8 cellular contexts compared by ENCODE assay signal in the genomic region with DNA sequence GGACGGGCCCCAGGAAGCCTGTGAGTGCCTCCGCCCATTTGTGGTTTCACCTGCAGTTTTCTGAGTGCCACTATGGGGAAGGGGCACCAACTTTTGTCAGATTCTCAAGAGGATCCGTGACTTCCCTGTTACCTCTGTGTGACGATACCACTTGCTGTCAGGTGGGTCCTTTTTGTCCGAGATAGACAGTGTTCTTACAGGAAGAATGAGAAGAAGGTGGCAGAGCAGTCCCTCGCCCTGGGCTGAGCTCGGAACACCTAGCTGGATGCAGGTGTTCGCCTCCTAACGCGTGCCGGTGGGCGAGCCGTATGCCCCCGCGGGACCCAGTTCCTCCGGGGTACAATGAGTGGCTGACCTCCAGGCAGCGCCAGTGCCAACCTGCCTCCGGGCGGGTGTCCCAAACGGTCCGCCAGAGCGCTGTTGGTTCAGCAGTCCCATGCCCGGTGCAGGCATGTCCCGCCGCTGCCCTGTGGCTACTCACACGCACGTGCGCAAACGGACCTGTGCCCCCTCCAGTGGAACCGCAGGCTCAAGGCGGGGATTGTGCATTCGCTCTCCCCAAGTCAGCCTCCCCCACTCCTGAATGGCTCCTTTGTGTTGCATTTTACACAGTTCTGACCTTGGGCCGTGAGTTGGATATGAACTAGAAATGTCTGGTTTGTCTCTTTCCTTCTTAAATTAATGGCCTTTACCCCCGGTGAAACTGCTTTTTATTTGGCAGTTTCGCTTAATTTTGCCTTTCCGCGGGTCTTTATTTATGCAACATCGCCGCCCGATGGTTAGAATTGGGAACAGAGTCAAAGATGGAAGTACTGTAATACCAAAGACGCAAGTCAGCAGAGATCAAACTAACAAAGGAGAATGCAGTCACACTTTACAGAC. TPM values are rescaled to one million over a fixed set of nuclear protein-coding genes. Genes with fewer than 3 reads are reported as not detected.
DNase-seq lines count a peak whose midpoint lies in the region; ATAC-seq and TF ChIP-seq lines count a peak whose summit lies in the region.

No MANE protein-coding gene starts in this region.

- CTCF ChIA-PET in Calu3 (lab: Charles Lee) = interaction anchor here (1.0 to 3.9 kb wide), 7 partner anchors 13 to 204 kb away, joined by 4 to 37 read pairs (median 7); no protein-coding TSS in a partner anchor

- no peaks in the 10 kb centered on the region for H3K27me3 Mint-ChIP-seq in Calu3 (ENCODE audit: unreplicated experiment)
- peaks cover 22% of the 10 kb centered on the region for H3K27me3 Mint-ChIP-seq in HFFc6 (ENCODE audit: insufficient read depth)
- peaks cover 31% of the 10 kb centered on the region for H3K27me3 Mint-ChIP-seq in dendritic cell treated with granulocyte-macrophage colony-stimulating factor and Interleukin-4, amounts not matched to agents 40 ng/mL and 50 ng/mL, for 4 days

- TSS peak; percentile 64 for BruUV-seq in Calu3 (replicated peaks; lab: Mats Ljungman, UMichigan)

- TF ChIP-seq CTCF in Calu3 (IDR thresholded peaks at IDR 0.05; ENCODE audit: unreplicated experiment) (peak; percentile 91), HFFc6 (IDR thresholded peaks at IDR 0.05) (peak; percentile 95)

- no peaks in the 10 kb centered on the region for H3K9me3 Mint-ChIP-seq in Calu3 (ENCODE audit: low read depth, unreplicated experiment)
- H3K9me3 Mint-ChIP-seq in HFFc6 = no peaks in the 10 kb centered on the region
- no peaks in the 10 kb centered on the region for H3K9me3 Mint-ChIP-seq in dendritic cell treated with granulocyte-macrophage colony-stimulating factor and Interleukin-4, amounts not matched to agents 40 ng/mL and 50 ng/mL, for 4 days

- H3K4me3 Mint-ChIP-seq in Calu3 (ENCODE audit: low read depth, unreplicated experiment) (peak overlapping the region; percentile 82), HFFc6 (peak overlapping the region; percentile 87)
- peak overlapping the region; percentile 83 for H3K4me3 Mint-ChIP-seq in dendritic cell treated with granulocyte-macrophage colony-stimulating factor and Interleukin-4, amounts not matched to agents 40 ng/mL and 50 ng/mL, for 4 days

- H3K4me1 Mint-ChIP-seq in Calu3 (ENCODE audit: low read depth, unreplicated experiment) (peaks cover 34% of the 10 kb centered on the region), HFFc6 (ENCODE audit: low read depth) (peaks cover 35% of the 10 kb centered on the region)
- H3K4me1 Mint-ChIP-seq in dendritic cell treated with granulocyte-macrophage colony-stimulating factor and Interleukin-4, amounts not matched to agents 40 ng/mL and 50 ng/mL, for 4 days (ENCODE audit: low read depth) = peaks cover 46% of the 10 kb centered on the region

- intact Hi-C loops in Calu3 (cut with micrococcal nuclease; ENCODE audit: unreplicated experiment) = loop anchor here (1.0 to 10.0 kb wide), 6 partner anchors 97 to 502 kb away; partner anchors contain the start of gene CAPRIN1
- intact Hi-C loops in dendritic cell treated with granulocyte-macrophage colony-stimulating factor and Interleukin-4, amounts not matched to agents 40 ng/mL and 50 ng/mL, for 4 days (cut with micrococcal nuclease) = loop anchor here (1.0 to 10.0 kb wide), 5 partner anchors 104 to 362 kb away; partner anchors contain the start of gene CAPRIN1

- H3K27ac Mint-ChIP-seq in Calu3 (ENCODE audit: unreplicated experiment) = peak overlapping the region; percentile 82
- H3K27ac Mint-ChIP-seq in HFFc6 = peak overlapping the region; percentile 31; the same call in 1 of the 2 replicates
- H3K27ac Mint-ChIP-seq in dendritic cell treated with granulocyte-macrophage colony-stimulating factor and Interleukin-4, amounts not matched to agents 40 ng/mL and 50 ng/mL, for 4 days = peak overlapping the region; percentile 70

- ATAC-seq in left lobe of liver (peak; percentile 64), GM19351 (IDR thresholded peaks at IDR 0.05; ENCODE audit: unreplicated experiment) (no peak)

- DNase-seq in Calu3 (peak; percentile 76), HFFc6 (peak; percentile 68), NCI-H526 treated with DMSO at 0.1 percent for 48 hours (lab: John Stamatoyannopoulos, UW) (peak; percentile 82), left lobe of liver (ENCODE audit: low spot score) (peak; percentile 93)
- peak; percentile 71 for DNase-seq in activated CD4-positive, alpha-beta T cell treated with anti-CD3 and anti-CD28 coated beads, Interleukin-2, amount 50 U/mL, for 1 hour
- peak; percentile 48 to 68 for DNase-seq in stimulated activated CD4-positive, alpha-beta T cell treated with anti-CD3 and anti-CD28 coated beads, Interleukin-1b, Interleukin-23, amount 100 ng/mL, for 4 hours (ENCODE audit: low read depth in 2 of 2)

- H3K36me3 Mint-ChIP-seq in Calu3 (ENCODE audit: insufficient read depth, unreplicated experiment) (peaks cover 46% of the 10 kb centered on the region), HFFc6 (ENCODE audit: low read depth) (no peaks in the 10 kb centered on the region)
- H3K36me3 Mint-ChIP-seq in dendritic cell treated with granulocyte-macrophage colony-stimulating factor and Interleukin-4, amounts not matched to agents 40 ng/mL and 50 ng/mL, for 4 days (ENCODE audit: low read depth) = no peaks in the 10 kb centered on the region

RNA-seq across cellular contexts. Expression of gene ABTB2, which starts 1.1 kb away (rescaled TPM):
- 24.6 and 24.8 TPM in 2 replicates for total RNA-seq in Calu3 (2022)
- 1 to 10 TPM; 2.5 to 3.6 (median 2.8) TPM for total RNA-seq in HFFc6 (2021; fragmentation: NEBNext Ultra II Directional; extraction: Animal tissue kit (Norgen Biotek cat#: 25700))
- total RNA-seq in left lobe of liver = 11.4 TPM

Comparison
In these comparisons a context has a peak if more than half of its experiments do, and no peak if none do; other contexts are left out.
1. H3K27ac Mint-ChIP-seq: peak in every context shown above with its lines; median percentile 82 in Calu3; 70 in dendritic cell treated with granulocyte-macrophage colony-stimulating factor and Interleukin-4, amounts not matched to agents 40 ng/mL and 50 ng/mL, for 4 days; 31 in HFFc6.